23 cellular contexts compared by ENCODE assay signal in genomic region chr10:102287991-102288390, GRCh38. TPM values are rescaled to one million over a fixed set of nuclear protein-coding genes. Genes with fewer than 3 reads are reported as not detected.
"Had no signal": no experiment of that assay in that cellular context is flagged by ENCODE, and none has a peak within 500 bp of the region (broad histone marks: within the 10 kb centered on the region; RNA-seq: fewer than 3 reads in every experiment).

No MANE protein-coding gene starts in this region.

- DNase-seq: effector memory CD4-positive, alpha-beta T cell; gastrocnemius medialis; heart right ventricle; hypothalamus; kidney glomerular epithelial cell; mesendoderm; naive B cell; occipital lobe; pancreas; right cardiac atrium; small intestine; stimulated activated CD4-positive, alpha-beta T cell treated with anti-CD3 and anti-CD28 coated beads, Interleukin-12 subunit alpha, Interleukin-12 subunit beta, amount 100 ng/mL, for 4 hours; stimulated activated naive CD4-positive, alpha-beta T cell treated with Interleukin-2 at 50 U/mL for 16 hours; tibial artery; upper lobe of left lung; uterus had no signal

- H3K4me3 Mint-ChIP-seq: naive B cell, nephron had no signal

- H3K9me3 Mint-ChIP-seq: naive B cell, nephron had no signal

- ATAC-seq: esophagus mucosa, gastrocnemius medialis, heart right ventricle, pancreas, right cardiac atrium had no signal

- H3K36me3 Mint-ChIP-seq: naive B cell had no signal

- H3K27ac Mint-ChIP-seq: progenitor cell of endocrine pancreas had no signal

- H3K27me3 Mint-ChIP-seq: naive B cell, progenitor cell of endocrine pancreas had no signal

RNA-seq across cellular contexts. Expression of gene PITX3, which starts 46.7 kb away (rescaled TPM):
- total RNA-seq: esophagus mucosa, fibroblast of lung, liver, lung microvascular endothelial cell, occipital lobe, pancreas, progenitor cell of endocrine pancreas, temporal lobe, uterus had no signal
